Comparison of ENCODE assay signal across 9 cellular contexts in the genomic region with DNA sequence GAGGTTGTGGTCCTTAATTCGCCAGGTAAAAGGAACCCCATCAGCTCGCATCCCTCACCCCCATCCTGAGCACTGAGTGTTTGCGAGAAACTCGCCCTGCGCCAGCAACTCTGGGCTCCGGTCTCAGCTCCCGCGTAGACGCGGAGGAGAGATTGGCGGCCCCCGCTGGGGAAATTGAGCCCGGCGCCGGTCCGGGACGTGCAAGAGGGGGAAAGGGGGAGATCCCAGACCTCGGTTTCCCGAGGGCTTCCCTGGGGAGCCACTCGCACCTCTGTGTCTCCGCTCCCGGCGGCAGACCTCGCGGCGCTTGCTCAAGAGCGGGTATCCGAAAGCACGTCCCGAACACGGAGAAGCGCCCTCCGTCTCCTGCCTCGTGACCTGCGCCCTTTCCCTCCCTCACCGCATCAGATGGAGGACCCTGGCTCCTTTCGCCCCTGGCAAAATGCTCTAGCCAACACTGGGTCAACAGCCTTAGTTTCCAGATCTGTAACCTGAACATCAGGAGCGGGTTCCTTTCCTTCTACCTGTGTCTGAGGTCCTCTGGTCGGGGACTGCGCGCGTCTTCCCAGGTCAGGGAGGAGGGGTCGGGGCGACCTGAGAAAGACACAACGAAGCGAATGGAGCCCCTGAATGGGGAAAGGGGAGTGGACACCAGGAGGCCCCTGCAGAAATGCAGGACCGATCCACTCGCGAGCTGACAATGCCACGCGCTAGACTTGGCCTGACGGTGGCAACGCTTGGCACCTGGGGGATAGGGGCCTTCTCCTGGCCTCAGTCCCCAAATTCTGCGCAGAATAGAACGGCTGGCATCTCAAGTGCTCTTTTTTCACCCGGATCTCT. TPM values are rescaled to one million over a fixed set of nuclear protein-coding genes. Genes with fewer than 3 reads are reported as not detected.
A peak's percentile ranks its signal among the peaks of the same experiment; 100 is the strongest.
DNase-seq lines count a peak whose midpoint lies in the region; ATAC-seq, FAIRE-seq and TF ChIP-seq lines count a peak whose summit lies in the region.
"Had no signal": no experiment of that assay in that cellular context is flagged by ENCODE, and none has a peak within 500 bp of the region (broad histone marks: within the 10 kb centered on the region; RNA-seq: fewer than 3 reads in every experiment).

No MANE protein-coding gene starts in this region.

- TF ChIP-seq CTCF in A673 (conservative IDR thresholded peaks at IDR 0.05; ENCODE audit: low read depth, low read length): no peak

- H3K4me3 Mint-ChIP-seq in naive thymus-derived CD4-positive, alpha-beta T cell: peak overlapping the region in 6 of 10 donors; percentile 10 to 61 (median 22)
- H3K4me3 Mint-ChIP-seq: activated T-cell treated with anti-CD3 and anti-CD28 coated beads, Interleukin-2, amount 50 U/mL, for 4 hours had no signal

- DNase-seq in A673 (ENCODE audit: low spot score) (no peak), HK-2 (ENCODE audit: unreplicated experiment) (peak; percentile 8), NCI-H345 treated with DMSO at 0.1 percent for 48 hours (lab: John Stamatoyannopoulos, UW; ENCODE audit: unreplicated experiment) (no peak), HTR-8/SVneo (ENCODE audit: insufficient read length, low spot score) (no peak), NCI-H1105 treated with DMSO at 0.1 percent for 48 hours (lab: John Stamatoyannopoulos, UW) (no peak)
- no peak for DNase-seq in naive thymus-derived CD4-positive, alpha-beta T cell
- DNase-seq: activated T-cell treated with anti-CD3 and anti-CD28 coated beads, Interleukin-2, amount 50 U/mL, for 4 hours had no signal

- peaks cover 0 to 10% (median 2%) of the 10 kb centered on the region in 5 donors for H3K36me3 Mint-ChIP-seq in naive thymus-derived CD4-positive, alpha-beta T cell

- BruUV-seq in A673 (replicated peaks; lab: Mats Ljungman, UMichigan): no TSS peak

- POLR2A ChIA-PET in A673 (lab: Charles Lee; ENCODE audit: low non-redundant PET): no interaction called here
- POLR2A ChIA-PET in naive thymus-derived CD4-positive, alpha-beta T cell (lab: Charles Lee): no interaction called here

- no peaks in the 10 kb centered on the region for H3K27me3 ChIP-seq in A673 (replicated peaks; ENCODE audit: insufficient read depth, low read depth, low read length, poor library complexity)
- peaks cover 4 to 21% of the 10 kb centered on the region in 2 donors for H3K27me3 ChIP-seq in esophagus (ENCODE audit: control insufficient read depth in 1 of 2, insufficient read depth in 2 of 2, low read length in 2 of 2)
- peaks cover 9% of the 10 kb centered on the region in 2 donors for H3K27me3 ChIP-seq in naive thymus-derived CD4-positive, alpha-beta T cell (ENCODE audit: control insufficient read depth in 2 of 2, insufficient read depth in 2 of 2, low read length in 2 of 2)

- H3K4me3 ChIP-seq in A673 (ENCODE audit: low read depth, low read length, poor library complexity, severe bottlenecking) (peak overlapping the region; percentile 33), esophagus (ENCODE audit: low read depth in 1 of 2, low read length in 2 of 2) (peak overlapping the region; percentile 26 to 35)
- no peak overlapping the region for H3K4me3 ChIP-seq in naive thymus-derived CD4-positive, alpha-beta T cell (ENCODE audit: low read length)

- peaks cover 68 to 84% (median 71%) of the 10 kb centered on the region in 5 donors for H3K27me3 Mint-ChIP-seq in naive thymus-derived CD4-positive, alpha-beta T cell

- peak overlapping the region in 1 of 9 donors; percentile 78 for H3K27ac Mint-ChIP-seq in naive thymus-derived CD4-positive, alpha-beta T cell

- H3K4me1 Mint-ChIP-seq in naive thymus-derived CD4-positive, alpha-beta T cell: peaks cover 6 to 23% (median 14%) of the 10 kb centered on the region in 7 donors

- peaks cover 0 to 12% (median 0%) of the 10 kb centered on the region in 11 donors for H3K9me3 Mint-ChIP-seq in naive thymus-derived CD4-positive, alpha-beta T cell
- H3K9me3 Mint-ChIP-seq: activated T-cell treated with anti-CD3 and anti-CD28 coated beads, Interleukin-2, amount 50 U/mL, for 4 hours had no signal

- H3K4me1 ChIP-seq in A673 (ENCODE audit: insufficient read depth, low read length, poor library complexity, severe bottlenecking): peaks cover 20% of the 10 kb centered on the region
- H3K4me1 ChIP-seq in esophagus (ENCODE audit: control insufficient read depth in 2 of 2, insufficient read depth in 2 of 2, low read length in 1 of 2): peaks cover 9 to 16% of the 10 kb centered on the region in 2 donors
- H3K4me1 ChIP-seq in naive thymus-derived CD4-positive, alpha-beta T cell (ENCODE audit: control insufficient read depth in 2 of 2, insufficient read depth in 2 of 2, low read length in 2 of 2): no peaks in the 10 kb centered on the region

- intact Hi-C loops in A673 (cut with micrococcal nuclease; ENCODE audit: unreplicated experiment): loop anchor here (1.0 to 5.0 kb wide), 4 partner anchors 87 to 1351 kb away; no protein-coding TSS in a partner anchor
- intact Hi-C loops in naive thymus-derived CD4-positive, alpha-beta T cell (cut with micrococcal nuclease): loop anchor here in 1 of 2 donors (5.0 kb wide), 1 partner anchor 1481 kb away; no protein-coding TSS in a partner anchor

- WGBS in esophagus, 2 donors: 3 to 9% methylated on average over 56 of the region's 56 CpGs

- CTCF ChIA-PET in A673 (lab: Charles Lee): interaction anchor here (0.5 kb wide), 1 partner anchor 394 kb away, joined by 5 read pairs; no protein-coding TSS in a partner anchor
- CTCF ChIA-PET in naive thymus-derived CD4-positive, alpha-beta T cell (lab: Charles Lee): no interaction called here

- ATAC-seq in naive thymus-derived CD4-positive, alpha-beta T cell: no peak
- ATAC-seq in GM19324 (IDR thresholded peaks at IDR 0.05; ENCODE audit: low FRiP score, unreplicated experiment): no peak
- ATAC-seq: activated T-cell treated with anti-CD3 and anti-CD28 coated beads, Interleukin-2, amount 50 U/mL, for 4 hours had no signal

- H3K36me3 ChIP-seq in A673 (ENCODE audit: insufficient read depth, low read length, poor library complexity, severe bottlenecking) (peaks cover 4% of the 10 kb centered on the region), esophagus (ENCODE audit: control insufficient read depth in 2 of 2, insufficient read depth in 2 of 2, low read length in 1 of 2) (no peaks in the 10 kb centered on the region)
- H3K36me3 ChIP-seq in naive thymus-derived CD4-positive, alpha-beta T cell (ENCODE audit: control insufficient read depth in 2 of 3, insufficient read depth in 3 of 3, low read length in 3 of 3): no peaks in the 10 kb centered on the region

- no peak for FAIRE-seq in HTR-8/SVneo (lab: Jason Lieb, UNC)

- H3K9me3 ChIP-seq in A673 (ENCODE audit: low read depth, low read length, poor library complexity, severe bottlenecking) (no peaks in the 10 kb centered on the region), esophagus (ENCODE audit: control insufficient read depth in 2 of 2, insufficient read depth in 1 of 2, low read depth in 1 of 2, low read length in 1 of 2) (peaks cover 0 to 5% of the 10 kb centered on the region in 2 donors)
- no peaks in the 10 kb centered on the region for H3K9me3 ChIP-seq in naive thymus-derived CD4-positive, alpha-beta T cell (ENCODE audit: control insufficient read depth in 2 of 3, low read length in 3 of 3)

- H3K27ac ChIP-seq in A673 (ENCODE audit: low read depth, low read length, poor library complexity, severe bottlenecking): no peak overlapping the region
- H3K27ac ChIP-seq in esophagus (ENCODE audit: low read depth in 2 of 2, low read length in 1 of 2): no peak overlapping the region
- H3K27ac ChIP-seq in naive thymus-derived CD4-positive, alpha-beta T cell (ENCODE audit: low read depth, low read length): no peak overlapping the region

RNA-seq across cellular contexts. Expression of a gene that starts 2.9 kb away (rescaled TPM):
- 31.1 and 37.5 TPM in 2 replicates for total RNA-seq in A673 (2021)
- 10 to 100 TPM in 1 of 2 donors, 1 to 10 TPM in 1; 3.7 to 11.4 TPM for polyA plus RNA-seq in esophagus
- total RNA-seq in naive thymus-derived CD4-positive, alpha-beta T cell: not detected
- polyA plus RNA-seq in naive thymus-derived CD4-positive, alpha-beta T cell: not detected

Comparison
In these comparisons a context has a peak if more than half of its experiments do, and no peak if none do; other contexts are left out.
1. RNA of a gene that starts 2.9 kb away (total RNA-seq): 31.1 to 37.5 TPM in A673; not detected in naive thymus-derived CD4-positive, alpha-beta T cell; every median in the first group is over 10 times any median in the second.